ENCODE assay signal across 9 cellular contexts in genomic region chrX:2829066-2829430, GRCh38. TPM values are rescaled to one million over a fixed set of nuclear protein-coding genes. Genes with fewer than 3 reads are reported as not detected.
DNase-seq lines count a peak whose midpoint lies in the region; ATAC-seq, FAIRE-seq and TF ChIP-seq lines count a peak whose summit lies in the region.
"Had no signal": no experiment of that assay in that cellular context is flagged by ENCODE, and none has a peak within 500 bp of the region (broad histone marks: within the 10 kb centered on the region; RNA-seq: fewer than 3 reads in every experiment).

No MANE protein-coding gene starts in this region.

- no peaks in the 10 kb centered on the region for H3K9me3 Mint-ChIP-seq in MCF 10A (ENCODE audit: unreplicated experiment)
- H3K9me3 Mint-ChIP-seq: central memory CD8-positive, alpha-beta T cell had no signal

- H4K8ac ChIP-seq in H1 (ENCODE audit: extremely low read depth, insufficient read depth, low read length), result no peak overlapping the region; the same call in 1 of the 2 replicates

- TF ChIP-seq POLR2A in breast epithelium (IDR thresholded peaks at IDR 0.05) (no peak), H1 (IDR thresholded peaks at IDR 0.05; ENCODE audit: control extremely low read depth in 1 of 2, low read depth in 2 of 2, low read length in 2 of 2) (no peak), uterus (IDR thresholded peaks at IDR 0.05) (no peak)

- no peak overlapping the region for H2AK5ac ChIP-seq in H1 (ENCODE audit: low read depth, low read length)

- H3K36me3 Mint-ChIP-seq in MCF 10A (ENCODE audit: insufficient read depth, unreplicated experiment), result no peaks in the 10 kb centered on the region

- BruUV-seq in MCF 10A (replicated peaks; lab: Mats Ljungman, UMichigan), result no TSS peak

- no peak overlapping the region for H2BK5ac ChIP-seq in H1 (ENCODE audit: low read depth, low read length)

- H3K4me1 Mint-ChIP-seq in MCF 10A (ENCODE audit: insufficient read depth, unreplicated experiment), result no peaks in the 10 kb centered on the region
- H3K4me1 Mint-ChIP-seq: central memory CD8-positive, alpha-beta T cell had no signal

- no peak overlapping the region for H4K5ac ChIP-seq in H1 (ENCODE audit: insufficient read length, low read depth, low read length)

- H3K27me3 ChIP-seq in breast epithelium (peaks cover 0 to 36% of the 10 kb centered on the region in 2 donors), H1 (replicated peaks in 1 of 4; ENCODE audit: control insufficient read depth in 3 of 4, extremely low read depth in 1 of 4, insufficient read depth in 3 of 4, low read length in 3 of 4) (peaks cover 0 to 4% (median 0%) of the 10 kb centered on the region in 4 experiments; a peak in 2 of 7 replicates), uterus (no peaks in the 10 kb centered on the region)

- H2AFZ ChIP-seq in H1 (ENCODE audit: low read length), result no peak overlapping the region

- no peak for TF ChIP-seq EP300 in H1 (IDR thresholded peaks at IDR 0.05; ENCODE audit: borderline replicate concordance in 1 of 2, low read depth in 2 of 2, low read length in 2 of 2)

- peak; percentile 76 for ATAC-seq in mucosa of descending colon
- no peak for ATAC-seq in HG03342 (IDR thresholded peaks at IDR 0.05; ENCODE audit: unreplicated experiment)

- no peak overlapping the region for H2BK15ac ChIP-seq in H1 (ENCODE audit: low read length)

- H3K36me3 ChIP-seq in breast epithelium (no peaks in the 10 kb centered on the region), H1 (ENCODE audit: control insufficient read depth in 2 of 4, insufficient read depth in 4 of 4, low read length in 3 of 4) (peaks cover 0 to 12% (median 1%) of the 10 kb centered on the region in 4 experiments; a peak in 3 of 8 replicates), mucosa of descending colon (ENCODE audit: low read depth) (no peaks in the 10 kb centered on the region), uterus (no peaks in the 10 kb centered on the region)

- intact Hi-C loops in breast epithelium (cut with DNase I; ENCODE audit: low total_unique reads), result no loop called here
- intact Hi-C loops in MCF 10A (cut with micrococcal nuclease), result no loop called here
- intact Hi-C loops in mucosa of descending colon (cut with DNase I, micrococcal nuclease), result no loop called here
- intact Hi-C loops in uterus (cut with DNase I; ENCODE audit: low total_unique reads), result no loop called here

- no peak overlapping the region for H3K4me3 Mint-ChIP-seq in MCF 10A (ENCODE audit: unreplicated experiment)
- H3K4me3 Mint-ChIP-seq: central memory CD8-positive, alpha-beta T cell had no signal

- H2BK120ac ChIP-seq in H1 (replicated peaks; ENCODE audit: low read depth, low read length), result no peak overlapping the region

- H3K4me2 ChIP-seq in H1 (ENCODE audit: insufficient read depth in 1 of 2, low read depth in 2 of 2, low read length in 2 of 2), result peak overlapping the region; percentile 62 to 65; a peak in 3 of 4 replicates

- H3K4me3 ChIP-seq in breast epithelium (peak overlapping the region; percentile 29 to 62 (median 51)), H1 (ENCODE audit: extremely low read depth in 1 of 4, insufficient read depth in 2 of 4, low read depth in 3 of 4, low read length in 4 of 4) (peak overlapping the region; percentile 26 to 75 (median 48)), mucosa of descending colon (no peak overlapping the region), uterus (peak overlapping the region; percentile 16 to 33)

- no peak overlapping the region for H3K18ac ChIP-seq in H1 (ENCODE audit: extremely low read depth, low read length)

- no peak overlapping the region for H4K91ac ChIP-seq in H1 (replicated peaks; ENCODE audit: insufficient read length, low read length)

- no peak overlapping the region for H3K56ac ChIP-seq in H1 (replicated peaks; ENCODE audit: insufficient read length, low read depth, low read length)

- H3K9me3 ChIP-seq in breast epithelium (no peaks in the 10 kb centered on the region), H1 (ENCODE audit: insufficient read depth in 2 of 2, low read depth in 1 of 2, low read length in 1 of 2) (no peaks in the 10 kb centered on the region), mucosa of descending colon (no peaks in the 10 kb centered on the region), uterus (no peaks in the 10 kb centered on the region)

- TF ChIP-seq RAD21 in H1 (IDR thresholded peaks at IDR 0.05 in 1 of 2, conservative IDR thresholded peaks at IDR 0.05 in 1 of 2; ENCODE audit: low read depth in 2 of 2, low read length in 2 of 2), result no peak

- no peak overlapping the region for H3K23ac ChIP-seq in H1 (ENCODE audit: insufficient read length)

- H3K9ac ChIP-seq in H1 (replicated peaks in 1 of 4; ENCODE audit: extremely low read depth in 1 of 4, low read depth in 3 of 4, low read length in 3 of 4), result peak overlapping the region in 1 of 4 experiments; percentile 37; a peak in 1 of 7 replicates

- peaks cover 9% of the 10 kb centered on the region; the same call in 1 of the 2 replicates for H3K23me2 ChIP-seq in H1 (ENCODE audit: low read depth, low read length)

- no peaks in the 10 kb centered on the region for H3K79me1 ChIP-seq in H1 (ENCODE audit: low read depth, low read length)

- H3K27me3 Mint-ChIP-seq in MCF 10A (ENCODE audit: insufficient read depth, unreplicated experiment), result peaks cover 12% of the 10 kb centered on the region

- H2BK20ac ChIP-seq in H1 (ENCODE audit: low read length), result no peak overlapping the region

- no peak overlapping the region for H3K4ac ChIP-seq in H1 (replicated peaks; ENCODE audit: insufficient read length, low read depth, low read length)

- H3K79me2 ChIP-seq in H1 (ENCODE audit: control insufficient read depth in 1 of 2, insufficient read depth in 2 of 2, low read length in 2 of 2), result peaks cover 0 to 19% of the 10 kb centered on the region in 2 experiments; a peak in 2 of 4 replicates

- no CpG with 5 or more reads among the region's 35 CpGs for WGBS in H1 (ENCODE audit: extremely low coverage in 1 of 2, insufficient coverage in 1 of 2, insufficient read length in 1 of 2, insufficient replicate concordance in 2 of 2, low coverage in 1 of 2, low lambda C conversion rate in 2 of 2, missing lambda C conversion rate in 1 of 2), 2 experiments

- POLR2A ChIA-PET in MCF 10A (lab: Yijun Ruan, JAX), result no interaction called here
- POLR2A ChIA-PET in H1 (lab: Charles Lee; ENCODE audit: partially characterized antibody), result no interaction called here

- FAIRE-seq in H1 (lab: Jason Lieb, UNC), result no peak

- CTCF ChIA-PET in MCF 10A (lab: Yijun Ruan, JAX) (no interaction called here), H1 (lab: Charles Lee; ENCODE audit: partially characterized antibody) (no interaction called here)

- TF ChIP-seq CTCF in breast epithelium (IDR thresholded peaks at IDR 0.05) (no peak), MCF 10A (IDR thresholded peaks at IDR 0.05; ENCODE audit: unreplicated experiment) (no peak), H1 (IDR thresholded peaks at IDR 0.05; ENCODE audit: control extremely low read depth in 1 of 3, insufficient read depth in 1 of 3, low read depth in 1 of 3, low read length in 3 of 3) (no peak), mucosa of descending colon (IDR thresholded peaks at IDR 0.05) (no peak), uterus (IDR thresholded peaks at IDR 0.05) (no peak)

- H3K14ac ChIP-seq in H1 (ENCODE audit: insufficient read length), result no peak overlapping the region

- H3K4me1 ChIP-seq in breast epithelium, result no peaks in the 10 kb centered on the region
- peaks cover 0 to 5% (median 1%) of the 10 kb centered on the region in 4 experiments; a peak in 4 of 7 replicates for H3K4me1 ChIP-seq in H1 (replicated peaks in 1 of 4; ENCODE audit: control insufficient read depth in 3 of 4, insufficient read depth in 4 of 4, low read length in 3 of 4)
- H3K4me1 ChIP-seq in mucosa of descending colon (ENCODE audit: low read depth), result no peaks in the 10 kb centered on the region
- no peaks in the 10 kb centered on the region for H3K4me1 ChIP-seq in uterus

- no peak for DNase-seq in breast epithelium (ENCODE audit: low spot score in 2 of 2)
- no peak for DNase-seq in MCF 10A (ENCODE audit: unreplicated experiment)
- peak in 1 of 2 experiments; percentile 69 for DNase-seq in H1 (ENCODE audit: low read depth in 1 of 2, low spot score in 2 of 2)
- peak in 2 of 3 donors; percentile 27 to 54 for DNase-seq in mucosa of descending colon
- no peak for DNase-seq in uterus
- no peak for DNase-seq in HCEC 1CT
- DNase-seq in epidermal melanocyte (ENCODE audit: insufficient read length, low spot score), result no peak

- H3K27ac ChIP-seq in breast epithelium (no peak overlapping the region), H1 (ENCODE audit: low read depth, low read length) (no peak overlapping the region), uterus (no peak overlapping the region)

- H3K27ac Mint-ChIP-seq in MCF 10A (ENCODE audit: low read depth, unreplicated experiment), result no peak overlapping the region

- H4K20me1 ChIP-seq in H1 (replicated peaks in 1 of 2; ENCODE audit: control insufficient read depth in 1 of 2, insufficient read depth in 2 of 2, low read length in 2 of 2), result no peaks in the 10 kb centered on the region

- no peak overlapping the region for H2BK12ac ChIP-seq in H1 (ENCODE audit: low read depth, low read length)

TF ChIP-seq in H1, 55 proteins besides CTCF, POLR2A, EP300 and RAD21 (continues in another document):
- TF ChIP-seq HDAC2 (IDR thresholded peaks at IDR 0.05; ENCODE audit: borderline replicate concordance in 1 of 2, low read depth in 2 of 2, low read length in 2 of 2) (no peak), SP4 (IDR thresholded peaks at IDR 0.05; ENCODE audit: low read length) (no peak), HDAC6 (IDR thresholded peaks at IDR 0.05; ENCODE audit: low read depth, low read length) (no peak), MAX (IDR thresholded peaks at IDR 0.05) (no peak), SRF (IDR thresholded peaks at IDR 0.05; ENCODE audit: low read depth, low read length) (no peak), TBP (IDR thresholded peaks at IDR 0.05; ENCODE audit: low read depth, low read length) (no peak), SUZ12 (IDR thresholded peaks at IDR 0.05; ENCODE audit: low read length) (no peak)

RNA-seq across cellular contexts. Expression of gene GYG2, which starts 0.3 kb away (rescaled TPM):
- total RNA-seq in breast epithelium, result 10 to 100 TPM; 23.1 to 84.7 (median 40.6) TPM
- not detected in 2 replicates for total RNA-seq in MCF 10A (2022)
- 65.3 and 65.4 TPM in 2 replicates for total RNA-seq in H1 (2021; fragmentation: NEBNext Ultra II Directional; extraction: Animal tissue kit (Norgen Biotek cat#: 25700))
- polyA plus RNA-seq in H1 (2011; rRNA removed), result 52.8 and 63.7 TPM in 2 replicates
- 60.6 TPM for polyA plus RNA-seq in H1 (2011; cell fraction: cytosol; rRNA removed)
- polyA plus RNA-seq in H1 (2011; cell fraction: nucleus; rRNA removed), result 54.9 TPM
- 49.3 to 58.7 TPM (median 56.4 TPM) in 4 replicates for polyA plus RNA-seq in H1 (2012, experiment 1 of 2)
- polyA plus RNA-seq in H1 (2012, experiment 2 of 2), result 26.6 TPM
- 29.1 TPM for polyA plus RNA-seq in H1 (2013, experiment 1 of 2)
- 29.7 TPM for polyA plus RNA-seq in H1 (2013, experiment 2 of 2)
- polyA minus RNA-seq in H1 (2011; rRNA and poly(A)+ RNA removed), result 78.1 and 104 TPM in 2 replicates
- polyA minus RNA-seq in H1 (2011; cell fraction: cytosol; rRNA and poly(A)+ RNA removed), result 55.3 TPM
- polyA minus RNA-seq in H1 (2011; cell fraction: nucleus; rRNA and poly(A)+ RNA removed), result 40.5 TPM
- total RNA-seq in mucosa of descending colon, result 10 to 100 TPM in 1 of 3 donors, 1 to 10 TPM in 2; 3.5 to 15.6 (median 3.7) TPM
- 1 to 10 TPM in 3 of 4 donors, not detected in 1; 1.0 to 9.6 (median 2.4) TPM for total RNA-seq in uterus

Comparison
In these comparisons a context has a peak if more than half of its experiments do, and no peak if none do; other contexts are left out.
1. DNase-seq: peak in mucosa of descending colon (2 of 3); none in breast epithelium (0 of 2), MCF 10A (single experiment), uterus (0 of 2), HCEC 1CT (single experiment) and epidermal melanocyte (single experiment).